Comparison of ENCODE assay signal across 12 cellular contexts in genomic region chr12:34400986-34401658, GRCh38.
A peak's percentile ranks its signal among the peaks of the same experiment; 100 is the strongest.
DNase-seq lines count a peak whose midpoint lies in the region; ATAC-seq, FAIRE-seq and TF ChIP-seq lines count a peak whose summit lies in the region.
"Had no signal": no experiment of that assay in that cellular context is flagged by ENCODE, and none has a peak within 500 bp of the region (broad histone marks: within the 10 kb centered on the region; RNA-seq: fewer than 3 reads in every experiment).

No MANE protein-coding gene starts in this region.

- H3K27ac ChIP-seq in right lobe of liver (no peak overlapping the region), HepG2 (ENCODE audit: extremely low read length, insufficient read depth, low read length) (no peak overlapping the region), dorsolateral prefrontal cortex (no peak overlapping the region)

- H3K4me3 ChIP-seq in right lobe of liver (no peak overlapping the region), HepG2 (replicated peaks in 1 of 3; ENCODE audit: insufficient read depth in 1 of 3, low read depth in 2 of 3, low read length in 3 of 3) (no peak overlapping the region), dorsolateral prefrontal cortex (no peak overlapping the region)

- H3K27me3 ChIP-seq in right lobe of liver (no peaks in the 10 kb centered on the region), HepG2 (ENCODE audit: control insufficient read depth in 1 of 2, insufficient read depth in 2 of 2, low read length in 2 of 2) (peaks cover 1 to 4% of the 10 kb centered on the region in 2 experiments; a peak in 3 of 5 replicates), dorsolateral prefrontal cortex (peaks cover 0 to 39% (median 4%) of the 10 kb centered on the region in 45 donors)

- no peak for FAIRE-seq in HepG2 (lab: Jason Lieb, UNC)
- FAIRE-seq: bronchial epithelial cell had no signal

- H3K9ac ChIP-seq in HepG2 (ENCODE audit: insufficient read depth, low read depth, low read length), result no peak overlapping the region

- H3K79me2 ChIP-seq in HepG2 (ENCODE audit: insufficient read depth, low read length), result no peaks in the 10 kb centered on the region

- H3K4me1 ChIP-seq in right lobe of liver, result no peaks in the 10 kb centered on the region
- no peaks in the 10 kb centered on the region for H3K4me1 ChIP-seq in HepG2 (ENCODE audit: insufficient read depth, low read length)

- peak; percentile 11 to 41 (median 19) for DNase-seq in right lobe of liver
- no peak for DNase-seq in HepG2 (ENCODE audit: low spot score)
- DNase-seq in dorsolateral prefrontal cortex, result peak in 9 of 10 donors; percentile 1 to 32 (median 19)
- DNase-seq in omental fat pad (ENCODE audit: low spot score), result peak; percentile 8
- no peak for DNase-seq in NCI-H187 treated with DMSO at 0.1 percent for 48 hours (lab: John Stamatoyannopoulos, UW)
- DNase-seq in kidney tubule cell (ENCODE audit: low spot score), result no peak
- DNase-seq in NCI-H774 (lab: John Stamatoyannopoulos, UW), result no peak
- DNase-seq: AML-193; NCI-H146; stimulated activated CD4-positive, alpha-beta T cell treated with anti-CD3 and anti-CD28 coated beads, Interleukin-2, amount 100 ng/mL, for 48 hours had no signal

- WGBS in right lobe of liver (ENCODE audit: insufficient coverage, low coverage, low lambda C conversion rate, missing lambda C conversion rate), result 49% methylated on average over 19 of the region's 25 CpGs
- WGBS in HepG2 (ENCODE audit: low lambda C conversion rate), result 37% methylated on average over 10 of the region's 25 CpGs

- no TSS peak for BruUV-seq in HepG2 (replicated peaks; lab: Mats Ljungman, UMichigan)

- TF ChIP-seq EP300 in HepG2 (IDR thresholded peaks at IDR 0.05; ENCODE audit: low read depth in 2 of 2, low read length in 2 of 2) (no peak), HepG2 (CRISPR knock-in tag; IDR thresholded peaks at IDR 0.05; ENCODE audit: borderline replicate concordance) (no peak)

- H3K4me2 ChIP-seq in HepG2 (ENCODE audit: low read depth, low read length), result no peak overlapping the region

- CTCF ChIA-PET in HepG2 (lab: Yijun Ruan, JAX; ENCODE audit: low intra/inter-chr PET ratio, low total read pairs), result no interaction called here

- no peak for TF ChIP-seq POLR2A in right lobe of liver (IDR thresholded peaks at IDR 0.05)
- TF ChIP-seq POLR2A in HepG2 (IDR thresholded peaks at IDR 0.05; ENCODE audit: insufficient read depth in 1 of 2, low read depth in 2 of 2, low read length in 2 of 2), result no peak

- H3K36me3 ChIP-seq in right lobe of liver, result no peaks in the 10 kb centered on the region
- H3K36me3 ChIP-seq in HepG2 (replicated peaks in 1 of 2; ENCODE audit: control insufficient read depth in 1 of 2, insufficient read depth in 2 of 2, low read length in 2 of 2), result no peaks in the 10 kb centered on the region

- POLR2A ChIA-PET in HepG2 (lab: Yijun Ruan, JAX), result no interaction called here

- in situ Hi-C loops in HepG2 (cut with HindIII; ENCODE audit: extremely low pct_ligation_motif_present, low pct_unique_long_range_greater_than_20kb), result loop anchor here (25.0 kb wide), 1 partner anchor 186 kb away; no protein-coding TSS in a partner anchor

- intact Hi-C loops in right lobe of liver (cut with DNase I) (no loop called here), HepG2 (cut with micrococcal nuclease; ENCODE audit: unreplicated experiment) (no loop called here), dorsolateral prefrontal cortex (cut with DNase I) (no loop called here)

- no peaks in the 10 kb centered on the region for H4K20me1 ChIP-seq in HepG2 (ENCODE audit: insufficient read depth, low read length)

- TF ChIP-seq RAD21 in HepG2 (CRISPR knock-in tag; IDR thresholded peaks at IDR 0.05), result no peak

- no peaks in the 10 kb centered on the region for H3K9me3 ChIP-seq in right lobe of liver
- peaks cover 39% of the 10 kb centered on the region for H3K9me3 ChIP-seq in HepG2 (ENCODE audit: low read length)

- TF ChIP-seq CTCF in right lobe of liver (IDR thresholded peaks at IDR 0.05) (no peak), HepG2 (CRISPR knock-in tag; IDR thresholded peaks at IDR 0.05) (no peak), dorsolateral prefrontal cortex (IDR thresholded peaks at IDR 0.05 in 54 of 56, conservative IDR thresholded peaks at IDR 0.05 in 2 of 56; ENCODE audit: low read depth in 1 of 56, partially characterized antibody in 56 of 56) (no peak), omental fat pad (IDR thresholded peaks at IDR 0.05) (no peak)

- ATAC-seq in right lobe of liver (no peak), HepG2 (no peak), omental fat pad (ENCODE audit: low FRiP score) (no peak), GM21528 (IDR thresholded peaks at IDR 0.05; ENCODE audit: low FRiP score, unreplicated experiment) (no peak)

- no peak overlapping the region for H2AFZ ChIP-seq in HepG2 (ENCODE audit: low read length)

TF ChIP-seq in HepG2, 621 proteins besides CTCF, POLR2A, EP300 and RAD21:
- no peak for TF ChIP-seq NR0B2 (CRISPR knock-in tag; IDR thresholded peaks at IDR 0.05)
- no peak for TF ChIP-seq CHD2 (IDR thresholded peaks at IDR 0.05; ENCODE audit: low read depth, low read length)

Comparison
In these comparisons a context has a peak if more than half of its experiments do, and no peak if none do; other contexts are left out.
1. DNase-seq: peak in right lobe of liver (3 of 3), dorsolateral prefrontal cortex (9 of 10) and omental fat pad (single experiment); none in HepG2 (single experiment), NCI-H187 treated with DMSO at 0.1 percent for 48 hours (single experiment), kidney tubule cell (single experiment) and NCI-H774 (single experiment).